Comparison of ENCODE assay signal across 1 cellular context in the genomic region with DNA sequence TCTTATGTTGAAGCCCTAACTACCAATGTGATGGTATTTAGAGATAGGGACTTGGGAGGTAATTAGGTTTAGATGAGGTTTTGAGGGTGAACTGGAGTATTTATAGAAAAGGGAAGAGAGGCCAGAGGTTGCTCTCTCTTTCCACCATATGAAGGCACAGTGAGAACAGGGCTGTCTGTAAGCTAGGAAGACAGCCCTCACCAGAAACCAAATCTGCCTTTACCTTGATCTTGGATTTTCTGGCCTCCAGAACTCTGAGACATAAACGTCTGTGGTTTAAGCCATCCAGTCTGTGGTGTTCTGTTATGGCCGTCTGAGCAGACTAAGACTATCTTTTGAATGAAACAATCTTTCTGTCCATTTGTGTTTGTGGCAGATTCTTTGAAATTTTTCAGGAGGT.
TF ChIP-seq lines count a peak whose summit lies in the region.

No MANE protein-coding gene starts in this region.

TF ChIP-seq in GM23338, 12 proteins besides CTCF, POLR2A, EP300 and RAD21 (continued from another document):
- TF ChIP-seq, protein P1, sequence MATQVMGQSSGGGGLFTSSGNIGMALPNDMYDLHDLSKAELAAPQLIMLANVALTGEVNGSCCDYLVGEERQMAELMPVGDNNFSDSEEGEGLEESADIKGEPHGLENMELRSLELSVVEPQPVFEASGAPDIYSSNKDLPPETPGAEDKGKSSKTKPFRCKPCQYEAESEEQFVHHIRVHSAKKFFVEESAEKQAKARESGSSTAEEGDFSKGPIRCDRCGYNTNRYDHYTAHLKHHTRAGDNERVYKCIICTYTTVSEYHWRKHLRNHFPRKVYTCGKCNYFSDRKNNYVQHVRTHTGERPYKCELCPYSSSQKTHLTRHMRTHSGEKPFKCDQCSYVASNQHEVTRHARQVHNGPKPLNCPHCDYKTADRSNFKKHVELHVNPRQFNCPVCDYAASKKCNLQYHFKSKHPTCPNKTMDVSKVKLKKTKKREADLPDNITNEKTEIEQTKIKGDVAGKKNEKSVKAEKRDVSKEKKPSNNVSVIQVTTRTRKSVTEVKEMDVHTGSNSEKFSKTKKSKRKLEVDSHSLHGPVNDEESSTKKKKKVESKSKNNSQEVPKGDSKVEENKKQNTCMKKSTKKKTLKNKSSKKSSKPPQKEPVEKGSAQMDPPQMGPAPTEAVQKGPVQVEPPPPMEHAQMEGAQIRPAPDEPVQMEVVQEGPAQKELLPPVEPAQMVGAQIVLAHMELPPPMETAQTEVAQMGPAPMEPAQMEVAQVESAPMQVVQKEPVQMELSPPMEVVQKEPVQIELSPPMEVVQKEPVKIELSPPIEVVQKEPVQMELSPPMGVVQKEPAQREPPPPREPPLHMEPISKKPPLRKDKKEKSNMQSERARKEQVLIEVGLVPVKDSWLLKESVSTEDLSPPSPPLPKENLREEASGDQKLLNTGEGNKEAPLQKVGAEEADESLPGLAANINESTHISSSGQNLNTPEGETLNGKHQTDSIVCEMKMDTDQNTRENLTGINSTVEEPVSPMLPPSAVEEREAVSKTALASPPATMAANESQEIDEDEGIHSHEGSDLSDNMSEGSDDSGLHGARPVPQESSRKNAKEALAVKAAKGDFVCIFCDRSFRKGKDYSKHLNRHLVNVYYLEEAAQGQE (IDR thresholded peaks at IDR 0.05; ENCODE audit: unreplicated experiment): no peak
- TF ChIP-seq ZNF331 (CRISPR knock-in tag; IDR thresholded peaks at IDR 0.05; ENCODE audit: low read depth): no peak
- TF ChIP-seq POLR2AphosphoS5 (IDR thresholded peaks at IDR 0.05; ENCODE audit: low read depth): no peak
- TF ChIP-seq CREB1 (CRISPR knock-in tag; IDR thresholded peaks at IDR 0.05; ENCODE audit: low read depth): no peak
- no peak for TF ChIP-seq NANOG (IDR thresholded peaks at IDR 0.05; ENCODE audit: borderline replicate concordance)
- TF ChIP-seq, protein P2, sequence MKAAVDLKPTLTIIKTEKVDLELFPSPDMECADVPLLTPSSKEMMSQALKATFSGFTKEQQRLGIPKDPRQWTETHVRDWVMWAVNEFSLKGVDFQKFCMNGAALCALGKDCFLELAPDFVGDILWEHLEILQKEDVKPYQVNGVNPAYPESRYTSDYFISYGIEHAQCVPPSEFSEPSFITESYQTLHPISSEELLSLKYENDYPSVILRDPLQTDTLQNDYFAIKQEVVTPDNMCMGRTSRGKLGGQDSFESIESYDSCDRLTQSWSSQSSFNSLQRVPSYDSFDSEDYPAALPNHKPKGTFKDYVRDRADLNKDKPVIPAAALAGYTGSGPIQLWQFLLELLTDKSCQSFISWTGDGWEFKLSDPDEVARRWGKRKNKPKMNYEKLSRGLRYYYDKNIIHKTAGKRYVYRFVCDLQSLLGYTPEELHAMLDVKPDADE (IDR thresholded peaks at IDR 0.05): no peak
